8 cellular contexts compared by ENCODE assay signal in genomic region chr10:13678444-13678843, GRCh38.
"Had no signal": no experiment of that assay in that cellular context is flagged by ENCODE, and none has a peak within 500 bp of the region (broad histone marks: within the 10 kb centered on the region; RNA-seq: fewer than 3 reads in every experiment).

No MANE protein-coding gene starts in this region.

- H3K9me3 ChIP-seq: HAP-1 had no signal

- H3K36me3 ChIP-seq: HAP-1 had no signal

- ATAC-seq: HCT116 had no signal

- H3K9ac ChIP-seq: GM23248 had no signal

- DNase-seq: GM23248, GOT3, H7, HFFc6, KBM-7 had no signal

- H3K4me1 ChIP-seq: HAP-1 had no signal

- H3K27ac ChIP-seq: GM23248, HL-60 had no signal

- H3K4me3 ChIP-seq: GM23248, HAP-1 had no signal
